In the genomic region with DNA sequence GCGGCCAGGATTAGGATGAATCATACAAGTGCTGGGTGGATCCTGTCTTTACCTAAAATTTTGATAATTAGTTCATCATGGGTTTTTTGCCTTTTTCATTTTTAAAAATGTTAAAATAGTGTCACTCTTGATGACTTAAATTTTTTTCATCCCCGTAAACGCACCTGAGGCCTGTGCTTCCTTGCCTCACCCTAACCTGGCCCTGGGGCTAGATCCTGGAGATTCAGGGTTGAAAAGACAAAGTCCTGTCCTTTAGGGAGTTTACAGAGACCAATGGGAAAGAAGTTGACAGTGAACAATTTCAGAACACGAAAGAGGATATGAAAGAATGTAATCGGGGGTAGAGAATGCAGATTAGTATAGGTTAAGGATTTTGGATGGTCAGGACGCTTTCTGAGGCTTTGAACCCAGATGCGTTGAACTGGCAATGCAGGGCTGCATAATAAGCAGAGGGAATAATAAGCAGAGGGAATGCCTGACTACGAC, we compare ENCODE assay signal across 1 cellular context.
A peak's percentile ranks its signal among the peaks of the same experiment; 100 is the strongest.
TF ChIP-seq lines count a peak whose summit lies in the region.

No MANE protein-coding gene starts in this region.

TF ChIP-seq in GM12878, 131 proteins besides CTCF, POLR2A, EP300 and RAD21 (continued from another document and continues in another):
- TF ChIP-seq, protein P1, sequence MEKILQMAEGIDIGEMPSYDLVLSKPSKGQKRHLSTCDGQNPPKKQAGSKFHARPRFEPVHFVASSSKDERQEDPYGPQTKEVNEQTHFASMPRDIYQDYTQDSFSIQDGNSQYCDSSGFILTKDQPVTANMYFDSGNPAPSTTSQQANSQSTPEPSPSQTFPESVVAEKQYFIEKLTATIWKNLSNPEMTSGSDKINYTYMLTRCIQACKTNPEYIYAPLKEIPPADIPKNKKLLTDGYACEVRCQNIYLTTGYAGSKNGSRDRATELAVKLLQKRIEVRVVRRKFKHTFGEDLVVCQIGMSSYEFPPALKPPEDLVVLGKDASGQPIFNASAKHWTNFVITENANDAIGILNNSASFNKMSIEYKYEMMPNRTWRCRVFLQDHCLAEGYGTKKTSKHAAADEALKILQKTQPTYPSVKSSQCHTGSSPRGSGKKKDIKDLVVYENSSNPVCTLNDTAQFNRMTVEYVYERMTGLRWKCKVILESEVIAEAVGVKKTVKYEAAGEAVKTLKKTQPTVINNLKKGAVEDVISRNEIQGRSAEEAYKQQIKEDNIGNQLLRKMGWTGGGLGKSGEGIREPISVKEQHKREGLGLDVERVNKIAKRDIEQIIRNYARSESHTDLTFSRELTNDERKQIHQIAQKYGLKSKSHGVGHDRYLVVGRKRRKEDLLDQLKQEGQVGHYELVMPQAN (conservative IDR thresholded peaks at IDR 0.05), result no peak
- peak; percentile 90 to 92 for TF ChIP-seq IKZF2 (IDR thresholded peaks at IDR 0.05)
- TF ChIP-seq SPI1 (IDR thresholded peaks at IDR 0.05; ENCODE audit: borderline replicate concordance, insufficient read depth, low read depth, low read length), result peak; percentile 91
- TF ChIP-seq, protein P2, sequence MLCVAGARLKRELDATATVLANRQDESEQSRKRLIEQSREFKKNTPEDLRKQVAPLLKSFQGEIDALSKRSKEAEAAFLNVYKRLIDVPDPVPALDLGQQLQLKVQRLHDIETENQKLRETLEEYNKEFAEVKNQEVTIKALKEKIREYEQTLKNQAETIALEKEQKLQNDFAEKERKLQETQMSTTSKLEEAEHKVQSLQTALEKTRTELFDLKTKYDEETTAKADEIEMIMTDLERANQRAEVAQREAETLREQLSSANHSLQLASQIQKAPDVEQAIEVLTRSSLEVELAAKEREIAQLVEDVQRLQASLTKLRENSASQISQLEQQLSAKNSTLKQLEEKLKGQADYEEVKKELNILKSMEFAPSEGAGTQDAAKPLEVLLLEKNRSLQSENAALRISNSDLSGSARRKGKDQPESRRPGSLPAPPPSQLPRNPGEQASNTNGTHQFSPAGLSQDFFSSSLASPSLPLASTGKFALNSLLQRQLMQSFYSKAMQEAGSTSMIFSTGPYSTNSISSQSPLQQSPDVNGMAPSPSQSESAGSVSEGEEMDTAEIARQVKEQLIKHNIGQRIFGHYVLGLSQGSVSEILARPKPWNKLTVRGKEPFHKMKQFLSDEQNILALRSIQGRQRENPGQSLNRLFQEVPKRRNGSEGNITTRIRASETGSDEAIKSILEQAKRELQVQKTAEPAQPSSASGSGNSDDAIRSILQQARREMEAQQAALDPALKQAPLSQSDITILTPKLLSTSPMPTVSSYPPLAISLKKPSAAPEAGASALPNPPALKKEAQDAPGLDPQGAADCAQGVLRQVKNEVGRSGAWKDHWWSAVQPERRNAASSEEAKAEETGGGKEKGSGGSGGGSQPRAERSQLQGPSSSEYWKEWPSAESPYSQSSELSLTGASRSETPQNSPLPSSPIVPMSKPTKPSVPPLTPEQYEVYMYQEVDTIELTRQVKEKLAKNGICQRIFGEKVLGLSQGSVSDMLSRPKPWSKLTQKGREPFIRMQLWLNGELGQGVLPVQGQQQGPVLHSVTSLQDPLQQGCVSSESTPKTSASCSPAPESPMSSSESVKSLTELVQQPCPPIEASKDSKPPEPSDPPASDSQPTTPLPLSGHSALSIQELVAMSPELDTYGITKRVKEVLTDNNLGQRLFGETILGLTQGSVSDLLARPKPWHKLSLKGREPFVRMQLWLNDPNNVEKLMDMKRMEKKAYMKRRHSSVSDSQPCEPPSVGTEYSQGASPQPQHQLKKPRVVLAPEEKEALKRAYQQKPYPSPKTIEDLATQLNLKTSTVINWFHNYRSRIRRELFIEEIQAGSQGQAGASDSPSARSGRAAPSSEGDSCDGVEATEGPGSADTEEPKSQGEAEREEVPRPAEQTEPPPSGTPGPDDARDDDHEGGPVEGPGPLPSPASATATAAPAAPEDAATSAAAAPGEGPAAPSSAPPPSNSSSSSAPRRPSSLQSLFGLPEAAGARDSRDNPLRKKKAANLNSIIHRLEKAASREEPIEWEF (IDR thresholded peaks at IDR 0.05; ENCODE audit: insufficient replicate concordance, low read depth, low read length), result peak; percentile 19
- TF ChIP-seq, protein P3, sequence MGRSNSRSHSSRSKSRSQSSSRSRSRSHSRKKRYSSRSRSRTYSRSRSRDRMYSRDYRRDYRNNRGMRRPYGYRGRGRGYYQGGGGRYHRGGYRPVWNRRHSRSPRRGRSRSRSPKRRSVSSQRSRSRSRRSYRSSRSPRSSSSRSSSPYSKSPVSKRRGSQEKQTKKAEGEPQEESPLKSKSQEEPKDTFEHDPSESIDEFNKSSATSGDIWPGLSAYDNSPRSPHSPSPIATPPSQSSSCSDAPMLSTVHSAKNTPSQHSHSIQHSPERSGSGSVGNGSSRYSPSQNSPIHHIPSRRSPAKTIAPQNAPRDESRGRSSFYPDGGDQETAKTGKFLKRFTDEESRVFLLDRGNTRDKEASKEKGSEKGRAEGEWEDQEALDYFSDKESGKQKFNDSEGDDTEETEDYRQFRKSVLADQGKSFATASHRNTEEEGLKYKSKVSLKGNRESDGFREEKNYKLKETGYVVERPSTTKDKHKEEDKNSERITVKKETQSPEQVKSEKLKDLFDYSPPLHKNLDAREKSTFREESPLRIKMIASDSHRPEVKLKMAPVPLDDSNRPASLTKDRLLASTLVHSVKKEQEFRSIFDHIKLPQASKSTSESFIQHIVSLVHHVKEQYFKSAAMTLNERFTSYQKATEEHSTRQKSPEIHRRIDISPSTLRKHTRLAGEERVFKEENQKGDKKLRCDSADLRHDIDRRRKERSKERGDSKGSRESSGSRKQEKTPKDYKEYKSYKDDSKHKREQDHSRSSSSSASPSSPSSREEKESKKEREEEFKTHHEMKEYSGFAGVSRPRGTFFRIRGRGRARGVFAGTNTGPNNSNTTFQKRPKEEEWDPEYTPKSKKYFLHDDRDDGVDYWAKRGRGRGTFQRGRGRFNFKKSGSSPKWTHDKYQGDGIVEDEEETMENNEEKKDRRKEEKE (IDR thresholded peaks at IDR 0.05), result no peak
- TF ChIP-seq BRCA1 (IDR thresholded peaks at IDR 0.05; ENCODE audit: low read depth, low read length), result no peak
- TF ChIP-seq CREM (IDR thresholded peaks at IDR 0.05; ENCODE audit: low read depth), result peak; percentile 30; the same call in 1 of the 2 replicates
- TF ChIP-seq, protein P4, sequence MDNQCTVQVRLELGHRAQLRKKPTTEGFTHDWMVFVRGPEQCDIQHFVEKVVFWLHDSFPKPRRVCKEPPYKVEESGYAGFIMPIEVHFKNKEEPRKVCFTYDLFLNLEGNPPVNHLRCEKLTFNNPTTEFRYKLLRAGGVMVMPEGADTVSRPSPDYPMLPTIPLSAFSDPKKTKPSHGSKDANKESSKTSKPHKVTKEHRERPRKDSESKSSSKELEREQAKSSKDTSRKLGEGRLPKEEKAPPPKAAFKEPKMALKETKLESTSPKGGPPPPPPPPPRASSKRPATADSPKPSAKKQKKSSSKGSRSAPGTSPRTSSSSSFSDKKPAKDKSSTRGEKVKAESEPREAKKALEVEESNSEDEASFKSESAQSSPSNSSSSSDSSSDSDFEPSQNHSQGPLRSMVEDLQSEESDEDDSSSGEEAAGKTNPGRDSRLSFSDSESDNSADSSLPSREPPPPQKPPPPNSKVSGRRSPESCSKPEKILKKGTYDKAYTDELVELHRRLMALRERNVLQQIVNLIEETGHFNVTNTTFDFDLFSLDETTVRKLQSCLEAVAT (IDR thresholded peaks at IDR 0.05), result peak; percentile 35; the same call in 1 of the 2 replicates
- 0 out of 4 replicates have a peak, but pooled peaks of 1 of the 2 experiments have one; percentile 13 for TF ChIP-seq ETV6 (conservative IDR thresholded peaks at IDR 0.05 in 1 of 2, IDR thresholded peaks at IDR 0.05 in 1 of 2; ENCODE audit: borderline replicate concordance in 1 of 2, low read depth in 1 of 2)
- 0 out of 2 replicates have a peak, but pooled peaks have one; percentile 30 for TF ChIP-seq MTA3 (IDR thresholded peaks at IDR 0.05; ENCODE audit: borderline replicate concordance, low read length)
- TF ChIP-seq, protein P5, sequence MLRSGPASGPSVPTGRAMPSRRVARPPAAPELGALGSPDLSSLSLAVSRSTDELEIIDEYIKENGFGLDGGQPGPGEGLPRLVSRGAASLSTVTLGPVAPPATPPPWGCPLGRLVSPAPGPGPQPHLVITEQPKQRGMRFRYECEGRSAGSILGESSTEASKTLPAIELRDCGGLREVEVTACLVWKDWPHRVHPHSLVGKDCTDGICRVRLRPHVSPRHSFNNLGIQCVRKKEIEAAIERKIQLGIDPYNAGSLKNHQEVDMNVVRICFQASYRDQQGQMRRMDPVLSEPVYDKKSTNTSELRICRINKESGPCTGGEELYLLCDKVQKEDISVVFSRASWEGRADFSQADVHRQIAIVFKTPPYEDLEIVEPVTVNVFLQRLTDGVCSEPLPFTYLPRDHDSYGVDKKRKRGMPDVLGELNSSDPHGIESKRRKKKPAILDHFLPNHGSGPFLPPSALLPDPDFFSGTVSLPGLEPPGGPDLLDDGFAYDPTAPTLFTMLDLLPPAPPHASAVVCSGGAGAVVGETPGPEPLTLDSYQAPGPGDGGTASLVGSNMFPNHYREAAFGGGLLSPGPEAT (IDR thresholded peaks at IDR 0.05; ENCODE audit: low read depth), result peak; percentile 66; the same call in 1 of the 2 replicates
- TF ChIP-seq MEF2A (IDR thresholded peaks at IDR 0.05; ENCODE audit: insufficient read depth, low read depth, low read length), result 0 out of 2 replicates have a peak, but pooled peaks have one; percentile 5
- TF ChIP-seq, protein P6, sequence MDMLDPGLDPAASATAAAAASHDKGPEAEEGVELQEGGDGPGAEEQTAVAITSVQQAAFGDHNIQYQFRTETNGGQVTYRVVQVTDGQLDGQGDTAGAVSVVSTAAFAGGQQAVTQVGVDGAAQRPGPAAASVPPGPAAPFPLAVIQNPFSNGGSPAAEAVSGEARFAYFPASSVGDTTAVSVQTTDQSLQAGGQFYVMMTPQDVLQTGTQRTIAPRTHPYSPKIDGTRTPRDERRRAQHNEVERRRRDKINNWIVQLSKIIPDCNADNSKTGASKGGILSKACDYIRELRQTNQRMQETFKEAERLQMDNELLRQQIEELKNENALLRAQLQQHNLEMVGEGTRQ (IDR thresholded peaks at IDR 0.05; ENCODE audit: borderline replicate concordance, low read depth, low read length), result no peak
- TF ChIP-seq MTA2 (IDR thresholded peaks at IDR 0.05; ENCODE audit: low read depth), result peak; percentile 66; the same call in 1 of the 2 replicates
- TF ChIP-seq NFIC (IDR thresholded peaks at IDR 0.05; ENCODE audit: low read depth, low read length), result peak; percentile 69
- TF ChIP-seq ZBED1 (IDR thresholded peaks at IDR 0.05; ENCODE audit: borderline replicate concordance), result no peak
- TF ChIP-seq, protein P7, sequence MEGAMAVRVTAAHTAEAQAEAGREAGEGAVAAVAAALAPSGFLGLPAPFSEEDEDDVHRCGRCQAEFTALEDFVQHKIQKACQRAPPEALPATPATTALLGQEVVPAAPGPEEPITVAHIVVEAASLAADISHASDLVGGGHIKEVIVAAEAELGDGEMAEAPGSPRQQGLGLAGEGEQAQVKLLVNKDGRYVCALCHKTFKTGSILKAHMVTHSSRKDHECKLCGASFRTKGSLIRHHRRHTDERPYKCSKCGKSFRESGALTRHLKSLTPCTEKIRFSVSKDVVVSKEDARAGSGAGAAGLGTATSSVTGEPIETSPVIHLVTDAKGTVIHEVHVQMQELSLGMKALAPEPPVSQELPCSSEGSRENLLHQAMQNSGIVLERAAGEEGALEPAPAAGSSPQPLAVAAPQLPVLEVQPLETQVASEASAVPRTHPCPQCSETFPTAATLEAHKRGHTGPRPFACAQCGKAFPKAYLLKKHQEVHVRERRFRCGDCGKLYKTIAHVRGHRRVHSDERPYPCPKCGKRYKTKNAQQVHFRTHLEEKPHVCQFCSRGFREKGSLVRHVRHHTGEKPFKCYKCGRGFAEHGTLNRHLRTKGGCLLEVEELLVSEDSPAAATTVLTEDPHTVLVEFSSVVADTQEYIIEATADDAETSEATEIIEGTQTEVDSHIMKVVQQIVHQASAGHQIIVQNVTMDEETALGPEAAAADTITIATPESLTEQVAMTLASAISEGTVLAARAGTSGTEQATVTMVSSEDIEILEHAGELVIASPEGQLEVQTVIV (IDR thresholded peaks at IDR 0.05; ENCODE audit: borderline replicate concordance, partially characterized antibody), result no peak
- no peak for TF ChIP-seq HCFC1 (IDR thresholded peaks at IDR 0.05; ENCODE audit: low read length)
- TF ChIP-seq PAX5 (IDR thresholded peaks at IDR 0.05; ENCODE audit: borderline replicate concordance, low read depth, low read length), result 0 out of 2 replicates have a peak, but pooled peaks have one; percentile 8
- TF ChIP-seq, protein P8, sequence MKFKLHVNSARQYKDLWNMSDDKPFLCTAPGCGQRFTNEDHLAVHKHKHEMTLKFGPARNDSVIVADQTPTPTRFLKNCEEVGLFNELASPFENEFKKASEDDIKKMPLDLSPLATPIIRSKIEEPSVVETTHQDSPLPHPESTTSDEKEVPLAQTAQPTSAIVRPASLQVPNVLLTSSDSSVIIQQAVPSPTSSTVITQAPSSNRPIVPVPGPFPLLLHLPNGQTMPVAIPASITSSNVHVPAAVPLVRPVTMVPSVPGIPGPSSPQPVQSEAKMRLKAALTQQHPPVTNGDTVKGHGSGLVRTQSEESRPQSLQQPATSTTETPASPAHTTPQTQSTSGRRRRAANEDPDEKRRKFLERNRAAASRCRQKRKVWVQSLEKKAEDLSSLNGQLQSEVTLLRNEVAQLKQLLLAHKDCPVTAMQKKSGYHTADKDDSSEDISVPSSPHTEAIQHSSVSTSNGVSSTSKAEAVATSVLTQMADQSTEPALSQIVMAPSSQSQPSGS (IDR thresholded peaks at IDR 0.05; ENCODE audit: low read length), result peak; percentile 48
- peak; percentile 77 for TF ChIP-seq EED (IDR thresholded peaks at IDR 0.05; ENCODE audit: low read depth)
- TF ChIP-seq POU2F2 (IDR thresholded peaks at IDR 0.05; ENCODE audit: borderline replicate concordance, low read depth, low read length), result peak; percentile 69; the same call in 1 of the 3 replicates
- peak; percentile 75 for TF ChIP-seq NBN (IDR thresholded peaks at IDR 0.05)
- peak; percentile 90 for TF ChIP-seq IRF4 (IDR thresholded peaks at IDR 0.05; ENCODE audit: low read depth, low read length)
- TF ChIP-seq, protein P9, sequence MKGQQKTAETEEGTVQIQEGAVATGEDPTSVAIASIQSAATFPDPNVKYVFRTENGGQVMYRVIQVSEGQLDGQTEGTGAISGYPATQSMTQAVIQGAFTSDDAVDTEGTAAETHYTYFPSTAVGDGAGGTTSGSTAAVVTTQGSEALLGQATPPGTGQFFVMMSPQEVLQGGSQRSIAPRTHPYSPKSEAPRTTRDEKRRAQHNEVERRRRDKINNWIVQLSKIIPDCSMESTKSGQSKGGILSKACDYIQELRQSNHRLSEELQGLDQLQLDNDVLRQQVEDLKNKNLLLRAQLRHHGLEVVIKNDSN (IDR thresholded peaks at IDR 0.05; ENCODE audit: borderline replicate concordance, extremely low read length, insufficient read depth, low read depth, low read length), result no peak
- TF ChIP-seq IKZF1 (conservative IDR thresholded peaks at IDR 0.05), result peak; percentile 83
- no peak for TF ChIP-seq ESRRA (IDR thresholded peaks at IDR 0.05; ENCODE audit: low read length)
- no peak for TF ChIP-seq MYB (IDR thresholded peaks at IDR 0.05; ENCODE audit: borderline replicate concordance, low read depth, low read length)
- TF ChIP-seq, protein P10, sequence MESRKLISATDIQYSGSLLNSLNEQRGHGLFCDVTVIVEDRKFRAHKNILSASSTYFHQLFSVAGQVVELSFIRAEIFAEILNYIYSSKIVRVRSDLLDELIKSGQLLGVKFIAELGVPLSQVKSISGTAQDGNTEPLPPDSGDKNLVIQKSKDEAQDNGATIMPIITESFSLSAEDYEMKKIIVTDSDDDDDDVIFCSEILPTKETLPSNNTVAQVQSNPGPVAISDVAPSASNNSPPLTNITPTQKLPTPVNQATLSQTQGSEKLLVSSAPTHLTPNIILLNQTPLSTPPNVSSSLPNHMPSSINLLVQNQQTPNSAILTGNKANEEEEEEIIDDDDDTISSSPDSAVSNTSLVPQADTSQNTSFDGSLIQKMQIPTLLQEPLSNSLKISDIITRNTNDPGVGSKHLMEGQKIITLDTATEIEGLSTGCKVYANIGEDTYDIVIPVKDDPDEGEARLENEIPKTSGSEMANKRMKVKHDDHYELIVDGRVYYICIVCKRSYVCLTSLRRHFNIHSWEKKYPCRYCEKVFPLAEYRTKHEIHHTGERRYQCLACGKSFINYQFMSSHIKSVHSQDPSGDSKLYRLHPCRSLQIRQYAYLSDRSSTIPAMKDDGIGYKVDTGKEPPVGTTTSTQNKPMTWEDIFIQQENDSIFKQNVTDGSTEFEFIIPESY (IDR thresholded peaks at IDR 0.05), result no peak
- TF ChIP-seq ATF7 (IDR thresholded peaks at IDR 0.05; ENCODE audit: low read depth), result peak; percentile 27; the same call in 1 of the 2 replicates
